21 cellular contexts compared by ENCODE assay signal in the genomic region with DNA sequence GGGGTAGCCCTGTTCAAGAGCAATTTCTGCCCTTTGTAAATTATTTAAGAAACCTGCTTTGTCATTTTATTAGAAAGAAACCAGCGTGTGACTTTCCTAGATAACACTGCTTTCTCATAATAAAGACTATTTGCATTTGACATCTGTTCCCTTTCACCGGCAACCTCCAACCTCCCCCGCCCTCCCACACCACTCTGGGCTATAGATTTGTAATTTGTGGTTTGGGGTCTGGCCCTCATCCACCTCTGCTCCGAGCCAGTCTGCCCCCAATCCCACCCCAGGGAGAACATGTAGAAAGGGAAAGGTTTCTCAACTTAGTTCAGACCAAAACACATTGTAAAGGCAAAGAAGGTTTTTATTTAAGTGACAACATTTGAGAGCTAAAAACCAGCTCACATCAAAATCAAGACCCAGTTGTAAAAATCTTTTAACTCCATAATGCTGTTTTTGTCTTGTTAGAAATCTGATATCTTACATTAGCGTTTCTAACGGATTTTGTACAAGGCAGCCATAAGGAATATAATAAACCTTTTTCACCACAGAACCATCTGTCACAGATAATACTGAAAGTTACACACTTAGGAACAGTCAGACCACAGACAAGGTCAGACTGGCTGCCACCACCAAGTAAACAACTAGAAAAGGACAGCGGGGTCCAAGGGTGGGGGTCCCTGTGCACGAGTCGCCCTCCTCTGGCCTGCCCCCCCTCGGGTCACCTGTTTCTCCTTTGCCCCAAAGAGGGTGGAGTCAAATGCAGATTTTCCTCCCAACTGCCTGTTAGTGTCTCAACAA. TPM values are rescaled to one million over a fixed set of nuclear protein-coding genes. Genes with fewer than 3 reads are reported as not detected.
DNase-seq lines count a peak whose midpoint lies in the region; ATAC-seq and TF ChIP-seq lines count a peak whose summit lies in the region.
"Had no signal": no experiment of that assay in that cellular context is flagged by ENCODE, and none has a peak within 500 bp of the region (broad histone marks: within the 10 kb centered on the region; RNA-seq: fewer than 3 reads in every experiment).

No MANE protein-coding gene starts in this region.

- H3K9me3 ChIP-seq in gastrocnemius medialis: no peaks in the 10 kb centered on the region
- H3K9me3 ChIP-seq: adrenal gland, gastroesophageal sphincter, thoracic aorta had no signal

- TF ChIP-seq CTCF in progenitor cell of endocrine pancreas (IDR thresholded peaks at IDR 0.05; ENCODE audit: unreplicated experiment): no peak
- TF ChIP-seq CTCF in GM13976 (IDR thresholded peaks at IDR 0.05; ENCODE audit: borderline replicate concordance, control extremely low read depth, extremely low read depth, insufficient read depth, missing control alignments): no peak
- TF ChIP-seq CTCF in gastrocnemius medialis (IDR thresholded peaks at IDR 0.05 in 4 of 5, conservative IDR thresholded peaks at IDR 0.05 in 1 of 5): no peak

- H3K27me3 Mint-ChIP-seq in effector memory CD8-positive, alpha-beta T cell: peaks cover 0 to 20% of the 10 kb centered on the region in 2 donors
- H3K27me3 Mint-ChIP-seq in progenitor cell of endocrine pancreas: peaks cover 20% of the 10 kb centered on the region

- H3K27ac Mint-ChIP-seq in effector memory CD8-positive, alpha-beta T cell: peak overlapping the region; percentile 16 to 66
- H3K27ac Mint-ChIP-seq in progenitor cell of endocrine pancreas: peak overlapping the region; percentile 44
- H3K27ac Mint-ChIP-seq: activated T-helper 2 cell treated with anti-CD3 and anti-CD28 coated beads, Interferon-gamma antibody, Interleukin-2, Interleukin-4, amounts not matched to agents 10 μg/mL and 5 μg/mL and 100 μg/mL, durations not matched to agents 14 hours and 24 hours and 36 hours had no signal

- DNase-seq in DMS 273 (lab: John Stamatoyannopoulos, UW; ENCODE audit: unreplicated experiment) (peak; percentile 58), DMS 273 treated with DMSO at 0.1 percent for 48 hours (lab: John Stamatoyannopoulos, UW) (no peak), NCI-H1694 (lab: John Stamatoyannopoulos, UW) (peak; percentile 5), progenitor cell of endocrine pancreas (ENCODE audit: low spot score, unreplicated experiment) (no peak), GM13976 (ENCODE audit: low spot score) (no peak), gastrocnemius medialis (no peak)
- no peak for DNase-seq in effector memory CD8-positive, alpha-beta T cell
- DNase-seq: NCI-H1417 treated with DMSO at 0.1 percent for 48 hours; nucleus accumbens; stimulated activated CD4-positive, alpha-beta T cell treated with anti-CD3 and anti-CD28 coated beads, Interleukin-4, amount 100 ng/mL, for 24 hours had no signal

- intact Hi-C loops in gastrocnemius medialis (cut with DNase I; ENCODE audit: low total_unique reads): no loop called here

- TF ChIP-seq POLR2A in gastrocnemius medialis (IDR thresholded peaks at IDR 0.05): no peak

- in situ Hi-C loops in GM13976 (cut with MboI; ENCODE audit: low sequenced_read_pairs, unreplicated experiment): no loop called here
- in situ Hi-C loops in gastrocnemius medialis (cut with MboI; ENCODE audit: low sequenced_read_pairs in 4 of 4): loop anchor here in 1 of 4 donors (25.0 kb wide), 1 partner anchor 136 kb away; no protein-coding TSS in a partner anchor

- ATAC-seq in effector memory CD8-positive, alpha-beta T cell (replicated peaks): no peak
- ATAC-seq in GM19035 (IDR thresholded peaks at IDR 0.05; ENCODE audit: unreplicated experiment) (no peak), gastrocnemius medialis (no peak)
- ATAC-seq: gastroesophageal sphincter, SK-N-SH treated with all-trans-retinoic acid at 6 μM for 48 hours had no signal

- H3K4me1 Mint-ChIP-seq in effector memory CD8-positive, alpha-beta T cell (ENCODE audit: low read depth in 2 of 2): peaks cover 4 to 6% of the 10 kb centered on the region in 2 donors
- peaks cover 21% of the 10 kb centered on the region for H3K4me1 Mint-ChIP-seq in progenitor cell of endocrine pancreas (ENCODE audit: low read depth)

- no peaks in the 10 kb centered on the region for H3K4me1 ChIP-seq in gastrocnemius medialis

- no peaks in the 10 kb centered on the region for H3K36me3 ChIP-seq in gastrocnemius medialis
- H3K36me3 ChIP-seq: adrenal gland, thoracic aorta had no signal

- H3K4me3 Mint-ChIP-seq in effector memory CD8-positive, alpha-beta T cell: no peak overlapping the region
- no peak overlapping the region for H3K4me3 Mint-ChIP-seq in progenitor cell of endocrine pancreas (ENCODE audit: low read depth)

- peaks cover 6 to 14% (median 12%) of the 10 kb centered on the region in 3 donors for H3K27me3 ChIP-seq in gastrocnemius medialis
- H3K27me3 ChIP-seq: adrenal gland had no signal

- H3K36me3 Mint-ChIP-seq in effector memory CD8-positive, alpha-beta T cell (ENCODE audit: insufficient read depth): no peaks in the 10 kb centered on the region
- peaks cover 6% of the 10 kb centered on the region for H3K36me3 Mint-ChIP-seq in progenitor cell of endocrine pancreas (ENCODE audit: insufficient read depth)

- no peak overlapping the region for H3K27ac ChIP-seq in gastrocnemius medialis
- H3K27ac ChIP-seq: 22Rv1, gastroesophageal sphincter, KMS-11, thoracic aorta had no signal

- no peak overlapping the region for H3K4me3 ChIP-seq in gastrocnemius medialis
- H3K4me3 ChIP-seq: adrenal gland, gastroesophageal sphincter, thoracic aorta had no signal

- H3K9me3 Mint-ChIP-seq in effector memory CD8-positive, alpha-beta T cell: no peaks in the 10 kb centered on the region
- no peaks in the 10 kb centered on the region for H3K9me3 Mint-ChIP-seq in progenitor cell of endocrine pancreas (ENCODE audit: low read depth)
- H3K9me3 Mint-ChIP-seq: activated T-helper 2 cell treated with anti-CD3 and anti-CD28 coated beads, Interferon-gamma antibody, Interleukin-2, Interleukin-4, amounts not matched to agents 10 μg/mL and 5 μg/mL and 100 μg/mL, durations not matched to agents 14 hours and 24 hours and 36 hours had no signal

RNA-seq across cellular contexts. Expression of gene PIMREG, which starts 6.9 kb away (rescaled TPM):
- total RNA-seq in progenitor cell of endocrine pancreas: 13.8 and 15.4 TPM in 2 replicates
- total RNA-seq in gastrocnemius medialis: under 1 TPM in 1 of 4 donors, not detected in 3; 0.51 TPM
- total RNA-seq: thoracic aorta had no signal

RNA-seq across cellular contexts. Expression of gene AIPL1, which starts 16.2 kb away (rescaled TPM):
- total RNA-seq in progenitor cell of endocrine pancreas: not detected in 2 replicates
- total RNA-seq in gastrocnemius medialis: not detected
- total RNA-seq: activated T-helper 2 cell treated with anti-CD3 and anti-CD28 coated beads, Interferon-gamma antibody, Interleukin-2, Interleukin-4, amounts not matched to agents 10 μg/mL and 5 μg/mL and 100 μg/mL, durations not matched to agents 14 hours and 24 hours and 36 hours; adrenal gland; chondrocyte; Daoy; gastroesophageal sphincter; NCI-H460; thoracic aorta had no signal

Comparison
In these comparisons a context has a peak if more than half of its experiments do, and no peak if none do; other contexts are left out.
1. DNase-seq: peak in DMS 273 (single experiment) and NCI-H1694 (single experiment); none in DMS 273 treated with DMSO at 0.1 percent for 48 hours (single experiment), effector memory CD8-positive, alpha-beta T cell (0 of 3), progenitor cell of endocrine pancreas (single experiment), GM13976 (single experiment) and gastrocnemius medialis (0 of 2).